ENCODE assay signal across 8 cellular contexts in genomic region chr10:123683865-123684264, GRCh38. TPM values are rescaled to one million over a fixed set of nuclear protein-coding genes. Genes with fewer than 3 reads are reported as not detected.
"Had no signal": no experiment of that assay in that cellular context is flagged by ENCODE, and none has a peak within 500 bp of the region (broad histone marks: within the 10 kb centered on the region; RNA-seq: fewer than 3 reads in every experiment).

No MANE protein-coding gene starts in this region.

- H3K27ac Mint-ChIP-seq: IgD-negative memory B cell had no signal

- H3K27ac ChIP-seq: HL-60 had no signal

- H3K4me3 Mint-ChIP-seq: IgD-negative memory B cell had no signal

- DNase-seq: IMR-90, KBM-7 had no signal

- H3K9me3 Mint-ChIP-seq: IgD-negative memory B cell had no signal

- H3K4me3 ChIP-seq: K562 had no signal

- ATAC-seq: HepG2, K562 had no signal

RNA-seq across cellular contexts. Expression of gene GPR26, which starts 17.7 kb away (rescaled TPM):
- total RNA-seq: HepG2, HT-29, HT1080, IMR-90, K562 had no signal
- polyA plus RNA-seq: HepG2, IgD-negative memory B cell, IMR-90, K562 had no signal
